ENCODE assay signal across 8 cellular contexts in the genomic region with DNA sequence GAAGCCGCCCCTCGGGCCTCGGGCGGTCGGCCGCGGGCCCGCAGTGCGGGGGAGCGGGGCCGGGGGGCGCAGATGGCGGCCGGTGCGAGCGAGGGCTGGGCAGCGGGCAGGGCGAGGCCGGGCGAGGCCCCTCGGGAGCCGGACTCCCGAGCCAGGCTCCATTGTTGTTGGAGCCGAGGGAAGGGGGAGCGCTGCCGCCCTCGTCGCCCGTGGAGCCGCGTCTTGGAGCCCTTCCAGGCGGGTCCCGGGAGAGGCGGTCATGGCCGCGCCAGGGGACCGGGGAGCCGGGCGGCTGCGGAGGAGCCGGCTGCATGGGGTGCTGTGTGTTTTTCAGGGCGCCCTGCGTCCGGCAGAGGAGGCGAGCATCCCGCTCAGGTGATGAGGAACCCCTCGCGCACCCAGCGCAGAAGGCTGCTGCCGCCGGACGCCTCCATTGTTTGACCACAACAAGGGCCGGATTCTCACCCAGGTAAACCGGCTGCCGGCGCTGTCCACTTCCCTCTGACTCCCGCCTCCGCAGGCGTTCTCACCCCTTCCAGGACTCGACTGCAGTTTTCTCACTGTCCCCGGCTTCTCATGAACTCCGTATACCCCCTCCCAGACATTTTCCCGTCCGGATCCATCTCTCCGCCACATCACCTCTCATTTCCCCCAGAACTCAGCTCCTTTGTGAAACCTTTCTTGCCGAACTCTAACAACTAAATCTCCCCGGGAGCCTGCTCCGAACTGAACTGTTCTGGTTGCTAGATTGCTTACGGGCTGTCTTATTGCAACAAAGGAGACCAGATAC. TPM values are rescaled to one million over a fixed set of nuclear protein-coding genes. Genes with fewer than 3 reads are reported as not detected.
A peak's percentile ranks its signal among the peaks of the same experiment; 100 is the strongest.
DNase-seq lines count a peak whose midpoint lies in the region; ATAC-seq and TF ChIP-seq lines count a peak whose summit lies in the region.

No MANE protein-coding gene starts in this region.

- H2AFZ ChIP-seq in HCT116 (ENCODE audit: low read depth, low read length, poor library complexity, severe bottlenecking) (no peak overlapping the region), osteoblast (ENCODE audit: low read length) (peak overlapping the region; percentile 82)

- DNase-seq in ELF-1 (ENCODE audit: low read depth, low spot score), result peak; percentile 75
- no peak for DNase-seq in HCT116 (ENCODE audit: low read depth, low spot score)
- peak; percentile 18 for DNase-seq in NCI-H2171 treated with DMSO at 0.1 percent for 48 hours (lab: John Stamatoyannopoulos, UW)
- DNase-seq in activated T-helper 2 cell treated with anti-CD3 and anti-CD28 coated beads, Interferon-gamma antibody, Interleukin-2, Interleukin-4, amounts not matched to agents 10 μg/mL and 5 μg/mL and 100 μg/mL, durations not matched to agents 14 hours and 24 hours and 36 hours (ENCODE audit: low spot score), result peak; percentile 17
- DNase-seq in osteoblast (ENCODE audit: insufficient read length, low spot score, missing footprints), result peak; percentile 77
- no peak for DNase-seq in DMS153 treated with DMSO at 0.1 percent for 48 hours (lab: John Stamatoyannopoulos, UW; ENCODE audit: unreplicated experiment)
- DNase-seq in mesenteric fat pad (ENCODE audit: low spot score), result no peak

- H3K9ac ChIP-seq in HCT116 (ENCODE audit: low read length), result peak overlapping the region; percentile 75

- peaks cover 26% of the 10 kb centered on the region for H3K4me1 Mint-ChIP-seq in activated T-helper 2 cell treated with anti-CD3 and anti-CD28 coated beads, Interferon-gamma antibody, Interleukin-2, Interleukin-4, amounts not matched to agents 10 μg/mL and 5 μg/mL and 100 μg/mL, durations not matched to agents 14 hours and 24 hours and 36 hours (ENCODE audit: low read depth)

- peak overlapping the region; percentile 96 for H3K4me3 Mint-ChIP-seq in activated T-helper 2 cell treated with anti-CD3 and anti-CD28 coated beads, Interferon-gamma antibody, Interleukin-2, Interleukin-4, amounts not matched to agents 10 μg/mL and 5 μg/mL and 100 μg/mL, durations not matched to agents 14 hours and 24 hours and 36 hours (ENCODE audit: low read depth)

- TF ChIP-seq POLR2A in HCT116 (IDR thresholded peaks at IDR 0.05; ENCODE audit: borderline replicate concordance, extremely low read depth, insufficient read depth, insufficient read length) (no peak), gastroesophageal sphincter (IDR thresholded peaks at IDR 0.05) (no peak)

- H3K9me3 Mint-ChIP-seq in activated T-helper 2 cell treated with anti-CD3 and anti-CD28 coated beads, Interferon-gamma antibody, Interleukin-2, Interleukin-4, amounts not matched to agents 10 μg/mL and 5 μg/mL and 100 μg/mL, durations not matched to agents 14 hours and 24 hours and 36 hours, result no peaks in the 10 kb centered on the region

- H3K36me3 Mint-ChIP-seq in activated T-helper 2 cell treated with anti-CD3 and anti-CD28 coated beads, Interferon-gamma antibody, Interleukin-2, Interleukin-4, amounts not matched to agents 10 μg/mL and 5 μg/mL and 100 μg/mL, durations not matched to agents 14 hours and 24 hours and 36 hours (ENCODE audit: low read depth), result peaks cover 35% of the 10 kb centered on the region

- H3K4me2 ChIP-seq in HCT116 (ENCODE audit: low read length) (peak overlapping the region; percentile 95), osteoblast (ENCODE audit: insufficient read depth, low read length) (peak overlapping the region; percentile 96)

- no peak for TF ChIP-seq EP300 in gastroesophageal sphincter (IDR thresholded peaks at IDR 0.05)

- RAD21 ChIA-PET in HCT116 (lab: Charles Lee; ENCODE audit: low non-redundant PET in 1 of 2, low total read pairs in 2 of 2, uncharacterized antibody in 2 of 2, unreplicated experiment in 2 of 2), result no interaction called here

- CTCF ChIA-PET in HCT116 (lab: Charles Lee), result no interaction called here

- H3K79me2 ChIP-seq in HCT116 (ENCODE audit: insufficient read depth, low read length) (peaks cover 37% of the 10 kb centered on the region), osteoblast (ENCODE audit: insufficient read depth, low read length) (peaks cover 46% of the 10 kb centered on the region)

- H3K27me3 ChIP-seq in HCT116 (ENCODE audit: insufficient read depth, low read length) (no peaks in the 10 kb centered on the region), gastroesophageal sphincter (no peaks in the 10 kb centered on the region), osteoblast (ENCODE audit: insufficient read depth, low read length) (no peaks in the 10 kb centered on the region)

- H3K4me1 ChIP-seq in HCT116 (ENCODE audit: control insufficient read depth in 1 of 2, insufficient read depth in 2 of 2, low read length in 2 of 2), result peaks cover 10 to 15% of the 10 kb centered on the region in 2 experiments; a peak in 3 of 4 replicates
- H3K4me1 ChIP-seq in gastroesophageal sphincter, result peaks cover 0 to 53% (median 6%) of the 10 kb centered on the region in 3 donors
- peaks cover 38% of the 10 kb centered on the region for H3K4me1 ChIP-seq in osteoblast (ENCODE audit: insufficient read depth, low read length)

- peak overlapping the region; percentile 63 to 85 for H3K4me3 ChIP-seq in HCT116 (replicated peaks in 1 of 2; ENCODE audit: low read depth in 1 of 2, low read length in 2 of 2)
- peak overlapping the region; percentile 97 to 99 for H3K4me3 ChIP-seq in gastroesophageal sphincter
- H3K4me3 ChIP-seq in osteoblast (ENCODE audit: insufficient read depth, low read length), result peak overlapping the region; percentile 80

- no peak for TF ChIP-seq RAD21 in HCT116 (IDR thresholded peaks at IDR 0.05; ENCODE audit: low read depth)

- BruUV-seq in HCT116 (replicated peaks; lab: Mats Ljungman, UMichigan), result no TSS peak

- POLR2A ChIA-PET in HCT116 (lab: Charles Lee), result no interaction called here

- TF ChIP-seq CTCF in HCT116 (IDR thresholded peaks at IDR 0.05 in 2 of 3, conservative IDR thresholded peaks at IDR 0.05 in 1 of 3; ENCODE audit: borderline replicate concordance in 1 of 3, insufficient read depth in 1 of 3, low read depth in 2 of 3, low read length in 2 of 3), result no peak
- no peak for TF ChIP-seq CTCF in gastroesophageal sphincter (IDR thresholded peaks at IDR 0.05)
- no peak for TF ChIP-seq CTCF in osteoblast (IDR thresholded peaks at IDR 0.05; ENCODE audit: extremely low read depth, low read depth, low read length)

- intact Hi-C loops in HCT116 (cut with micrococcal nuclease), result loop anchor here (5.0 kb wide), 1 partner anchor 341 kb away; the partner anchor contains the start of genes EIF2B1 and GTF2H3
- intact Hi-C loops in activated T-helper 2 cell treated with anti-CD3 and anti-CD28 coated beads, Interferon-gamma antibody, Interleukin-2, Interleukin-4, amounts not matched to agents 10 μg/mL and 5 μg/mL and 100 μg/mL, durations not matched to agents 14 hours and 24 hours and 36 hours (cut with micrococcal nuclease), result loop anchor here (5.0 kb wide), 2 partner anchors 261 to 341 kb away; partner anchors contain the start of genes ATP6V0A2, EIF2B1 and GTF2H3

- ATAC-seq in HCT116, result peak; percentile 1; the same call in 1 of the 2 replicates
- ATAC-seq in gastroesophageal sphincter, result no peak

- H3K27ac ChIP-seq in HCT116 (ENCODE audit: low read depth, low read length), result peak overlapping the region; percentile 81
- peak overlapping the region; percentile 44 to 98 (median 95) for H3K27ac ChIP-seq in gastroesophageal sphincter
- peak overlapping the region; percentile 58 for H3K27ac ChIP-seq in osteoblast (ENCODE audit: low read depth, low read length)

- no peaks in the 10 kb centered on the region for H3K9me2 ChIP-seq in HCT116 (ENCODE audit: insufficient read depth)

- H4K20me1 ChIP-seq in HCT116 (ENCODE audit: insufficient read depth), result no peaks in the 10 kb centered on the region
- peaks cover 11% of the 10 kb centered on the region for H4K20me1 ChIP-seq in osteoblast (ENCODE audit: insufficient read depth, low read length)

- H3K9me3 ChIP-seq in HCT116 (ENCODE audit: control insufficient read depth in 1 of 2, insufficient read depth in 1 of 2, low read depth in 1 of 2, low read length in 2 of 2) (no peaks in the 10 kb centered on the region), gastroesophageal sphincter (no peaks in the 10 kb centered on the region), osteoblast (ENCODE audit: low read depth, low read length) (no peaks in the 10 kb centered on the region)

- H3K27ac Mint-ChIP-seq in activated T-helper 2 cell treated with anti-CD3 and anti-CD28 coated beads, Interferon-gamma antibody, Interleukin-2, Interleukin-4, amounts not matched to agents 10 μg/mL and 5 μg/mL and 100 μg/mL, durations not matched to agents 14 hours and 24 hours and 36 hours, result peak overlapping the region; percentile 58

- H3K36me3 ChIP-seq in HCT116 (ENCODE audit: control insufficient read depth in 1 of 2, insufficient read depth in 2 of 2, low read length in 2 of 2) (peaks cover 10% of the 10 kb centered on the region in 2 experiments; a peak in 2 of 4 replicates), gastroesophageal sphincter (peaks cover 0 to 17% of the 10 kb centered on the region in 2 donors), osteoblast (ENCODE audit: insufficient read depth, low read length) (peaks cover 14% of the 10 kb centered on the region)

- peaks cover 2% of the 10 kb centered on the region for H3K27me3 Mint-ChIP-seq in activated T-helper 2 cell treated with anti-CD3 and anti-CD28 coated beads, Interferon-gamma antibody, Interleukin-2, Interleukin-4, amounts not matched to agents 10 μg/mL and 5 μg/mL and 100 μg/mL, durations not matched to agents 14 hours and 24 hours and 36 hours (ENCODE audit: low read depth)

- 5 to 10% methylated on average over 15 to 27 of the region's 69 CpGs for WGBS in gastroesophageal sphincter (ENCODE audit: low coverage in 1 of 2), 2 donors

TF ChIP-seq in HCT116, 20 proteins besides CTCF, POLR2A, EP300 and RAD21:
- TF ChIP-seq, protein P1, sequence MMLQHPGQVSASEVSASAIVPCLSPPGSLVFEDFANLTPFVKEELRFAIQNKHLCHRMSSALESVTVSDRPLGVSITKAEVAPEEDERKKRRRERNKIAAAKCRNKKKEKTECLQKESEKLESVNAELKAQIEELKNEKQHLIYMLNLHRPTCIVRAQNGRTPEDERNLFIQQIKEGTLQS (IDR thresholded peaks at IDR 0.05), result no peak
- TF ChIP-seq ZFX (IDR thresholded peaks at IDR 0.05), result peak; percentile 68
TF ChIP-seq in HCT116: peak in this region for 1.

RNA-seq across cellular contexts. Expression of gene ZNF664, which starts 0.7 kb away (rescaled TPM):
- total RNA-seq in HCT116 (2021; ENCODE audit: unreplicated experiment), result 124 TPM
- 44.8 and 48.7 TPM in 2 replicates for polyA plus RNA-seq in HCT116 (2012)
- 63.3 and 66.2 TPM in 2 replicates for total RNA-seq in activated T-helper 2 cell treated with anti-CD3 and anti-CD28 coated beads, Interferon-gamma antibody, Interleukin-2, Interleukin-4, amounts not matched to agents 10 μg/mL and 5 μg/mL and 100 μg/mL, durations not matched to agents 14 hours and 24 hours and 36 hours
- total RNA-seq in gastroesophageal sphincter, result 10 to 100 TPM; 58.7 to 95.5 (median 78.2) TPM
- 95.2 and 114 TPM in 2 replicates for total RNA-seq in osteoblast
- total RNA-seq in mesenteric fat pad, result 85.0 TPM

RNA-seq across cellular contexts. Expression of gene CCDC92, which starts 1.1 kb away (rescaled TPM):
- total RNA-seq in HCT116 (2021; ENCODE audit: unreplicated experiment) (9.7 TPM), gastroesophageal sphincter (10 to 100 TPM; 26.2 to 74.3 (median 34.2) TPM), osteoblast (25.7 and 29.5 TPM in 2 replicates), mesenteric fat pad (68.7 TPM)
- polyA plus RNA-seq in HCT116 (2012), result 7.9 and 9.0 TPM in 2 replicates
- 11.8 and 12.8 TPM in 2 replicates for total RNA-seq in activated T-helper 2 cell treated with anti-CD3 and anti-CD28 coated beads, Interferon-gamma antibody, Interleukin-2, Interleukin-4, amounts not matched to agents 10 μg/mL and 5 μg/mL and 100 μg/mL, durations not matched to agents 14 hours and 24 hours and 36 hours

Comparison
In these comparisons a context has a peak if more than half of its experiments do, and no peak if none do; other contexts are left out.
1. DNase-seq: peak in ELF-1 (single experiment), NCI-H2171 treated with DMSO at 0.1 percent for 48 hours (single experiment), activated T-helper 2 cell treated with anti-CD3 and anti-CD28 coated beads, Interferon-gamma antibody, Interleukin-2, Interleukin-4, amounts not matched to agents 10 μg/mL and 5 μg/mL and 100 μg/mL, durations not matched to agents 14 hours and 24 hours and 36 hours (single experiment) and osteoblast (single experiment); none in HCT116 (single experiment), DMS153 treated with DMSO at 0.1 percent for 48 hours (single experiment) and mesenteric fat pad (single experiment).
2. Peak in every context shown above with its lines, with median percentiles within 50 percentile points of each other: H3K27ac ChIP-seq and H3K4me3 ChIP-seq.